8 cellular contexts compared by ENCODE assay signal in genomic region chr17:76353004-76353598, GRCh38. TPM values are rescaled to one million over a fixed set of nuclear protein-coding genes. Genes with fewer than 3 reads are reported as not detected.
A peak's percentile ranks its signal among the peaks of the same experiment; 100 is the strongest.
DNase-seq lines count a peak whose midpoint lies in the region; ATAC-seq, FAIRE-seq and TF ChIP-seq lines count a peak whose summit lies in the region.

No MANE protein-coding gene starts in this region.

- no peaks in the 10 kb centered on the region for H3K9me3 Mint-ChIP-seq in activated CD4-positive, alpha-beta memory T cell treated with anti-CD3 and anti-CD28 coated beads, Interleukin-2, amount 10 ng/mL, durations not matched to agents 7 days and 5 days

- ATAC-seq in HG03439 (IDR thresholded peaks at IDR 0.05; ENCODE audit: unreplicated experiment) (peak; percentile 22), GM18858 (IDR thresholded peaks at IDR 0.05; ENCODE audit: unreplicated experiment) (no peak)

- H3K4me3 ChIP-seq in fibroblast of mammary gland (ENCODE audit: control insufficient read depth, low read depth, low read length) (peak overlapping the region; percentile 78), neutrophil (ENCODE audit: low read depth in 1 of 2, low read length in 1 of 2) (peak overlapping the region; percentile 73 to 80)

- peak overlapping the region; percentile 97 for H3K27ac Mint-ChIP-seq in activated CD4-positive, alpha-beta memory T cell treated with anti-CD3 and anti-CD28 coated beads, Interleukin-2, amount 10 ng/mL, durations not matched to agents 7 days and 5 days

- peak overlapping the region; percentile 94 for H3K4me3 Mint-ChIP-seq in activated CD4-positive, alpha-beta memory T cell treated with anti-CD3 and anti-CD28 coated beads, Interleukin-2, amount 10 ng/mL, durations not matched to agents 7 days and 5 days

- no peaks in the 10 kb centered on the region for H3K9me3 ChIP-seq in neutrophil

- FAIRE-seq in GM19239 (lab: Jason Lieb, UNC) = no peak

- peak; percentile 36 for DNase-seq in CD1c-positive myeloid dendritic cell (ENCODE audit: extremely low spot score)
- peak; percentile 40 for DNase-seq in GM19239 (ENCODE audit: insufficient read length, low spot score)
- DNase-seq in activated CD4-positive, alpha-beta memory T cell treated with anti-CD3 and anti-CD28 coated beads, Interleukin-2, amount 10 ng/mL, durations not matched to agents 7 days and 5 days = peak; percentile 17
- DNase-seq in fibroblast of mammary gland (ENCODE audit: low read depth) = no peak
- no peak for DNase-seq in epidermal melanocyte (ENCODE audit: insufficient read length, low spot score)

- H3K27ac ChIP-seq in neutrophil = peak overlapping the region; percentile 87

- peaks cover 30% of the 10 kb centered on the region for H3K4me1 Mint-ChIP-seq in activated CD4-positive, alpha-beta memory T cell treated with anti-CD3 and anti-CD28 coated beads, Interleukin-2, amount 10 ng/mL, durations not matched to agents 7 days and 5 days

- CTCF ChIA-PET in activated CD4-positive, alpha-beta memory T cell treated with anti-CD3 and anti-CD28 coated beads, Interleukin-2, amount 10 ng/mL, durations not matched to agents 7 days and 5 days (lab: Charles Lee) = interaction anchor here (0.8 to 5.8 kb wide), 13 partner anchors 13 to 477 kb away, joined by 3 to 48 read pairs (median 4); partner anchors contain the start of gene SPHK1

- H3K27me3 ChIP-seq in neutrophil = no peaks in the 10 kb centered on the region

- peaks cover 17 to 20% of the 10 kb centered on the region in 2 experiments for H3K4me1 ChIP-seq in neutrophil (ENCODE audit: control insufficient read depth in 1 of 2, insufficient read depth in 1 of 2, low read depth in 1 of 2, low read length in 1 of 2)

- no peaks in the 10 kb centered on the region for H3K27me3 Mint-ChIP-seq in activated CD4-positive, alpha-beta memory T cell treated with anti-CD3 and anti-CD28 coated beads, Interleukin-2, amount 10 ng/mL, durations not matched to agents 7 days and 5 days

- H3K36me3 Mint-ChIP-seq in activated CD4-positive, alpha-beta memory T cell treated with anti-CD3 and anti-CD28 coated beads, Interleukin-2, amount 10 ng/mL, durations not matched to agents 7 days and 5 days (ENCODE audit: low read depth) = peaks cover 2% of the 10 kb centered on the region

- POLR2A ChIA-PET in activated CD4-positive, alpha-beta memory T cell treated with anti-CD3 and anti-CD28 coated beads, Interleukin-2, amount 10 ng/mL, durations not matched to agents 7 days and 5 days (lab: Charles Lee) = interaction anchor here (0.6 to 4.9 kb wide), 26 partner anchors 8 to 400 kb away, joined by 3 to 87 read pairs (median 4); partner anchors contain the start of genes ACOX1, SPHK1, TEN1 and UBALD2

- H3K36me3 ChIP-seq in neutrophil = peaks cover 5% of the 10 kb centered on the region

- TF ChIP-seq CTCF in fibroblast of mammary gland (conservative IDR thresholded peaks at IDR 0.05; ENCODE audit: control insufficient read depth, insufficient read depth, low read depth, low read length) = no peak
- TF ChIP-seq CTCF in neutrophil (IDR thresholded peaks at IDR 0.05) = no peak

RNA-seq across cellular contexts. Expression of gene PRPSAP1, which starts 0.6 kb away (rescaled TPM):
- total RNA-seq in activated CD4-positive, alpha-beta memory T cell treated with anti-CD3 and anti-CD28 coated beads, Interleukin-2, amount 10 ng/mL, durations not matched to agents 7 days and 5 days = 10 to 100 TPM; 59.9 to 66.7 TPM

RNA-seq across cellular contexts. Expression of gene SPHK1, which starts 31.3 kb away (rescaled TPM):
- total RNA-seq in activated CD4-positive, alpha-beta memory T cell treated with anti-CD3 and anti-CD28 coated beads, Interleukin-2, amount 10 ng/mL, durations not matched to agents 7 days and 5 days = 1 to 10 TPM; 2.8 to 3.4 TPM

RNA-seq across cellular contexts. Expression of gene QRICH2, which starts 45.0 kb away (rescaled TPM):
- 1 to 10 TPM; 1.4 to 1.9 TPM for total RNA-seq in activated CD4-positive, alpha-beta memory T cell treated with anti-CD3 and anti-CD28 coated beads, Interleukin-2, amount 10 ng/mL, durations not matched to agents 7 days and 5 days

Comparison
In these comparisons a context has a peak if more than half of its experiments do, and no peak if none do; other contexts are left out.
1. DNase-seq: peak in CD1c-positive myeloid dendritic cell (single experiment), GM19239 (single experiment) and activated CD4-positive, alpha-beta memory T cell treated with anti-CD3 and anti-CD28 coated beads, Interleukin-2, amount 10 ng/mL, durations not matched to agents 7 days and 5 days (single experiment); none in fibroblast of mammary gland (single experiment) and epidermal melanocyte (single experiment).